In genomic region chr3:53043738-53044137, GRCh38 we compare ENCODE assay signal across 12 cellular contexts. TPM values are rescaled to one million over a fixed set of nuclear protein-coding genes. Genes with fewer than 3 reads are reported as not detected.
DNase-seq lines count a peak whose midpoint lies in the region; ATAC-seq, FAIRE-seq and TF ChIP-seq lines count a peak whose summit lies in the region.
"Had no signal": no experiment of that assay in that cellular context is flagged by ENCODE, and none has a peak within 500 bp of the region (broad histone marks: within the 10 kb centered on the region; RNA-seq: fewer than 3 reads in every experiment).

No MANE protein-coding gene starts in this region.

- H3K27me3 ChIP-seq in SU-DHL-6 (ENCODE audit: low read length) (no peaks in the 10 kb centered on the region), gastroesophageal sphincter (no peaks in the 10 kb centered on the region), suprapubic skin (no peaks in the 10 kb centered on the region)
- H3K27me3 ChIP-seq: right atrium auricular region, upper lobe of left lung had no signal

- H3K27ac Mint-ChIP-seq in activated naive CD4-positive, alpha-beta T cell treated with anti-CD3 and anti-CD28 coated beads, Interleukin-2, amount 10 ng/mL, durations not matched to agents 7 days and 5 days, result peak overlapping the region; percentile 99
- H3K27ac Mint-ChIP-seq in activated naive CD4-positive, alpha-beta T cell treated with anti-CD3 and anti-CD28 coated beads, Interleukin-2, amount 50 U/mL, for 72 hours, result peak overlapping the region in 1 of 2 donors; percentile 90

- 91 to 100% methylated on average over 2 of the region's 2 CpGs for WGBS in gastroesophageal sphincter (ENCODE audit: low coverage in 1 of 2), 2 donors
- 95% methylated on average over 2 of the region's 2 CpGs for WGBS in suprapubic skin

- no peak for TF ChIP-seq POLR2A in gastroesophageal sphincter (IDR thresholded peaks at IDR 0.05)
- no peak for TF ChIP-seq POLR2A in suprapubic skin (IDR thresholded peaks at IDR 0.05)
- no peak for TF ChIP-seq POLR2A in H54 (IDR thresholded peaks at IDR 0.05; ENCODE audit: low read depth, low read length)

- no peak for FAIRE-seq in H54 (lab: Jason Lieb, UNC)
- FAIRE-seq: bronchial epithelial cell had no signal

- H3K9me3 ChIP-seq in SU-DHL-6 (ENCODE audit: insufficient read depth, low read length) (no peaks in the 10 kb centered on the region), gastroesophageal sphincter (no peaks in the 10 kb centered on the region), suprapubic skin (no peaks in the 10 kb centered on the region)
- H3K9me3 ChIP-seq: right atrium auricular region, upper lobe of left lung had no signal

- TF ChIP-seq EP300 in gastroesophageal sphincter (IDR thresholded peaks at IDR 0.05) (no peak), suprapubic skin (IDR thresholded peaks at IDR 0.05) (no peak)

- DNase-seq in activated naive CD4-positive, alpha-beta T cell treated with anti-CD3 and anti-CD28 coated beads, Interleukin-2, amount 10 ng/mL, durations not matched to agents 7 days and 5 days, result no peak
- no peak for DNase-seq in activated naive CD4-positive, alpha-beta T cell treated with anti-CD3 and anti-CD28 coated beads, Interleukin-2, amount 50 U/mL, for 72 hours (ENCODE audit: low spot score in 2 of 2)
- DNase-seq in suprapubic skin (ENCODE audit: low spot score in 2 of 2) (no peak), H54 (ENCODE audit: insufficient read length, low spot score) (no peak), EL (no peak), NCI-H2081 treated with DMSO at 0.1 percent for 48 hours (lab: John Stamatoyannopoulos, UW) (no peak)
- DNase-seq: mesendoderm, upper lobe of left lung had no signal

- H3K4me2 ChIP-seq in SU-DHL-6 (ENCODE audit: low read depth, low read length, poor library complexity, severe bottlenecking), result peak overlapping the region; percentile 80

- H3K4me3 ChIP-seq in SU-DHL-6 (ENCODE audit: insufficient read depth, low read length, poor library complexity, severe bottlenecking), result no peak overlapping the region
- no peak overlapping the region for H3K4me3 ChIP-seq in gastroesophageal sphincter
- H3K4me3 ChIP-seq in suprapubic skin, result peak overlapping the region; percentile 98

- CTCF ChIA-PET in activated naive CD4-positive, alpha-beta T cell treated with anti-CD3 and anti-CD28 coated beads, Interleukin-2, amount 10 ng/mL, durations not matched to agents 7 days and 5 days (lab: Charles Lee), result interaction anchor here (0.6 to 1.1 kb wide), 2 partner anchors 11 to 302 kb away, joined by 3 to 4 read pairs; no protein-coding TSS in a partner anchor

- peak overlapping the region; percentile 94 for H3K4me3 Mint-ChIP-seq in activated naive CD4-positive, alpha-beta T cell treated with anti-CD3 and anti-CD28 coated beads, Interleukin-2, amount 10 ng/mL, durations not matched to agents 7 days and 5 days

- H3K4me1 ChIP-seq in gastroesophageal sphincter (peaks cover 0 to 31% (median 3%) of the 10 kb centered on the region in 3 donors), suprapubic skin (peaks cover 22% of the 10 kb centered on the region)

- peaks cover 27% of the 10 kb centered on the region for H3F3A ChIP-seq in SU-DHL-6 (ENCODE audit: insufficient read depth)

- H3K79me2 ChIP-seq in SU-DHL-6 (ENCODE audit: insufficient read depth, low read length), result peaks cover 54% of the 10 kb centered on the region

- H2AFZ ChIP-seq in SU-DHL-6 (ENCODE audit: low read depth, low read length, severe bottlenecking), result no peak overlapping the region

- no peaks in the 10 kb centered on the region for H3K9me2 ChIP-seq in SU-DHL-6 (replicated peaks; ENCODE audit: insufficient read depth, low read length)

- peaks cover 14% of the 10 kb centered on the region for H3K36me3 Mint-ChIP-seq in activated naive CD4-positive, alpha-beta T cell treated with anti-CD3 and anti-CD28 coated beads, Interleukin-2, amount 10 ng/mL, durations not matched to agents 7 days and 5 days
- peaks cover 8 to 17% of the 10 kb centered on the region in 2 donors for H3K36me3 Mint-ChIP-seq in activated naive CD4-positive, alpha-beta T cell treated with anti-CD3 and anti-CD28 coated beads, Interleukin-2, amount 50 U/mL, for 72 hours

- H3K27ac ChIP-seq in SU-DHL-6 (ENCODE audit: low read depth, low read length) (no peak overlapping the region), gastroesophageal sphincter (peak overlapping the region; percentile 80 to 96 (median 94)), suprapubic skin (no peak overlapping the region)

- peaks cover 10% of the 10 kb centered on the region for H3K27me3 Mint-ChIP-seq in activated naive CD4-positive, alpha-beta T cell treated with anti-CD3 and anti-CD28 coated beads, Interleukin-2, amount 10 ng/mL, durations not matched to agents 7 days and 5 days

- TF ChIP-seq CTCF in SU-DHL-6 (IDR thresholded peaks at IDR 0.05; ENCODE audit: insufficient read depth, low read length, poor library complexity, severe bottlenecking), result no peak
- TF ChIP-seq CTCF in gastroesophageal sphincter (IDR thresholded peaks at IDR 0.05), result no peak
- no peak for TF ChIP-seq CTCF in suprapubic skin (IDR thresholded peaks at IDR 0.05)

- H3K36me3 ChIP-seq in SU-DHL-6 (ENCODE audit: low read length), result no peaks in the 10 kb centered on the region
- no peaks in the 10 kb centered on the region for H3K36me3 ChIP-seq in gastroesophageal sphincter
- no peaks in the 10 kb centered on the region for H3K36me3 ChIP-seq in suprapubic skin
- H3K36me3 ChIP-seq: right atrium auricular region, upper lobe of left lung had no signal

- H3K9me3 Mint-ChIP-seq in activated naive CD4-positive, alpha-beta T cell treated with anti-CD3 and anti-CD28 coated beads, Interleukin-2, amount 10 ng/mL, durations not matched to agents 7 days and 5 days, result no peaks in the 10 kb centered on the region
- no peaks in the 10 kb centered on the region for H3K9me3 Mint-ChIP-seq in activated naive CD4-positive, alpha-beta T cell treated with anti-CD3 and anti-CD28 coated beads, Interleukin-2, amount 50 U/mL, for 72 hours

- ATAC-seq in activated naive CD4-positive, alpha-beta T cell treated with anti-CD3 and anti-CD28 coated beads, Interleukin-2, amount 50 U/mL, for 72 hours, result no peak
- no peak for ATAC-seq in gastroesophageal sphincter

- H3K9ac ChIP-seq in SU-DHL-6 (ENCODE audit: low read length), result no peak overlapping the region

- H3K4me1 Mint-ChIP-seq in activated naive CD4-positive, alpha-beta T cell treated with anti-CD3 and anti-CD28 coated beads, Interleukin-2, amount 10 ng/mL, durations not matched to agents 7 days and 5 days, result peaks cover 54% of the 10 kb centered on the region

- peaks cover 28% of the 10 kb centered on the region; the same call in 1 of the 2 replicates for H4K20me1 ChIP-seq in SU-DHL-6 (ENCODE audit: low read depth, low read length)

RNA-seq across cellular contexts. Expression of gene SFMBT1, which starts 2.1 kb away (rescaled TPM):
- 10 to 100 TPM; 19.6 to 23.3 TPM for total RNA-seq in activated naive CD4-positive, alpha-beta T cell treated with anti-CD3 and anti-CD28 coated beads, Interleukin-2, amount 50 U/mL, for 72 hours
- total RNA-seq in gastroesophageal sphincter, result 10 to 100 TPM; 21.3 to 31.6 (median 21.5) TPM
- 10 to 100 TPM in 3 of 4 donors, 1 to 10 TPM in 1; 9.7 to 25.5 (median 13.1) TPM for total RNA-seq in suprapubic skin

Comparison
In these comparisons a context has a peak if more than half of its experiments do, and no peak if none do; other contexts are left out.
1. H3K27ac ChIP-seq: peak in gastroesophageal sphincter (4 of 4); none in SU-DHL-6 (single experiment) and suprapubic skin (single experiment).